21 cellular contexts compared by ENCODE assay signal in the genomic region with DNA sequence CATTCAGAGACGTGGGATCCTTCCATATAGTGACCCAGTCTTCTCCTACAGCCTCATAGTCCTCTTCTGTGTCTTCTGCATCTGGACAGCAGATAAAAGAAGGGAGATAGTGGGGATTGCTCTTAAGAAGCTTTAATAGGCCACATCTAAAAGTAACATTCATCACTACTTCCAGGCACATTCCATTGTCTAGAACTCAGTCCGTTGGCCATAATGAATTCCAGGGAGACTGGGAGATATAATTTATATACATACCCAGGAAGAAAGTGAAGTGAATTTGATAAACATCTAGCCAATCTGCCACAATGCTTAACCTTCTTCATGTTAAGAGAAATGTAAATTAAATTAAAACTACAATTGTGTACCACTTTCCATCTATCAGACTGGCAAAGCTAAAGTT. TPM values are rescaled to one million over a fixed set of nuclear protein-coding genes. Genes with fewer than 3 reads are reported as not detected.
DNase-seq lines count a peak whose midpoint lies in the region; ATAC-seq and TF ChIP-seq lines count a peak whose summit lies in the region.
"Had no signal": no experiment of that assay in that cellular context is flagged by ENCODE, and none has a peak within 500 bp of the region (broad histone marks: within the 10 kb centered on the region; RNA-seq: fewer than 3 reads in every experiment).

No MANE protein-coding gene starts in this region.

- no peaks in the 10 kb centered on the region for H3K4me1 ChIP-seq in Panc1 (ENCODE audit: control insufficient read depth, insufficient read depth, low read length)
- peaks cover 4% of the 10 kb centered on the region for H3K4me1 ChIP-seq in smooth muscle cell (ENCODE audit: low read depth)
- H3K4me1 ChIP-seq: BLaER1, Caco-2 had no signal

- H3K36me3 ChIP-seq in Panc1 (ENCODE audit: control insufficient read depth, insufficient read depth, low read length) (no peaks in the 10 kb centered on the region), smooth muscle cell (ENCODE audit: low read depth) (peaks cover 5% of the 10 kb centered on the region)

- intact Hi-C loops in Panc1 (cut with micrococcal nuclease; ENCODE audit: unreplicated experiment), result no loop called here

- no peak overlapping the region for H3K9ac ChIP-seq in smooth muscle cell (ENCODE audit: low read depth)
- H3K9ac ChIP-seq: BLaER1 had no signal

- POLR2A ChIA-PET in Panc1 (lab: Charles Lee), result no interaction called here

- DNase-seq in Panc1 (ENCODE audit: low read depth, low spot score) (no peak), smooth muscle cell (lab: John Stamatoyannopoulos, UW; ENCODE audit: unreplicated experiment) (no peak), AML-193 (lab: John Stamatoyannopoulos, UW) (no peak)
- DNase-seq: Caco-2; CD4-positive, CD25-positive, alpha-beta regulatory T cell; CD8-positive, alpha-beta T cell; DMS153; DND-41; EL; GDM1; H9 had no signal

- H3K79me2 ChIP-seq in smooth muscle cell (ENCODE audit: low read depth), result no peaks in the 10 kb centered on the region

- ATAC-seq in Panc1 (no peak), SK-N-SH treated with all-trans-retinoic acid at 6 μM for 48 hours (peak; percentile 88), HG03460 (IDR thresholded peaks at IDR 0.05; ENCODE audit: unreplicated experiment) (no peak), HG02571 (IDR thresholded peaks at IDR 0.05; ENCODE audit: unreplicated experiment) (no peak)
- ATAC-seq: CD8-positive, alpha-beta T cell; GM12878; GM23338; HCT116 had no signal

- TF ChIP-seq CTCF in Panc1 (IDR thresholded peaks at IDR 0.05) (no peak), smooth muscle cell (IDR thresholded peaks at IDR 0.05; ENCODE audit: borderline replicate concordance, insufficient read depth, poor library complexity, severe bottlenecking) (no peak)

- WGBS in smooth muscle cell (ENCODE audit: low lambda C conversion rate), result 18% methylated on average over 2 of the region's 2 CpGs

- H3K4me2 ChIP-seq in smooth muscle cell, result peak overlapping the region; percentile 53
- H3K4me2 ChIP-seq: BLaER1, GM23338 had no signal

- in situ Hi-C loops in Panc1 (cut with HindIII; ENCODE audit: low pct_unique_long_range_greater_than_20kb, low sequenced_read_pairs), result no loop called here

- H2AFZ ChIP-seq in smooth muscle cell (ENCODE audit: low read depth), result no peak overlapping the region
- H2AFZ ChIP-seq: GM23338 had no signal

- H3K27me3 ChIP-seq in Panc1 (ENCODE audit: control insufficient read depth, insufficient read depth, low read length), result no peaks in the 10 kb centered on the region
- H3K27me3 ChIP-seq in smooth muscle cell (ENCODE audit: low read depth), result no peaks in the 10 kb centered on the region
- H3K27me3 ChIP-seq: BLaER1 had no signal

- CTCF ChIA-PET in Panc1 (lab: Charles Lee), result no interaction called here

- no peak overlapping the region for H3K27ac ChIP-seq in Panc1 (ENCODE audit: low read length)
- peak overlapping the region; percentile 26 for H3K27ac ChIP-seq in smooth muscle cell (ENCODE audit: low read depth)
- H3K27ac ChIP-seq: BLaER1, C4-2B had no signal

- H3K9me3 ChIP-seq in Panc1 (ENCODE audit: control insufficient read depth, insufficient read depth, low read depth, low read length) (no peaks in the 10 kb centered on the region), smooth muscle cell (replicated peaks; ENCODE audit: low read depth) (no peaks in the 10 kb centered on the region)
- H3K9me3 ChIP-seq: BLaER1, Caco-2 had no signal

- no peaks in the 10 kb centered on the region for H4K20me1 ChIP-seq in smooth muscle cell (ENCODE audit: low read depth)
- H4K20me1 ChIP-seq: BLaER1 had no signal

- BruUV-seq in Panc1 (replicated peaks; lab: Mats Ljungman, UMichigan), result TSS peak; percentile 30

- H3F3A ChIP-seq in smooth muscle cell (ENCODE audit: low read depth), result no peaks in the 10 kb centered on the region

- H3K4me3 ChIP-seq in Panc1 (ENCODE audit: low read depth in 2 of 2, low read length in 2 of 2), result no peak overlapping the region
- no peak overlapping the region for H3K4me3 ChIP-seq in smooth muscle cell
- H3K4me3 ChIP-seq: BLaER1, GM12878, GM23338 had no signal

TF ChIP-seq in SK-N-SH treated with all-trans-retinoic acid at 6 μM for 48 hours, 23 proteins besides CTCF, POLR2A, EP300 and RAD21 (continues in another document):
- TF ChIP-seq, protein P1, sequence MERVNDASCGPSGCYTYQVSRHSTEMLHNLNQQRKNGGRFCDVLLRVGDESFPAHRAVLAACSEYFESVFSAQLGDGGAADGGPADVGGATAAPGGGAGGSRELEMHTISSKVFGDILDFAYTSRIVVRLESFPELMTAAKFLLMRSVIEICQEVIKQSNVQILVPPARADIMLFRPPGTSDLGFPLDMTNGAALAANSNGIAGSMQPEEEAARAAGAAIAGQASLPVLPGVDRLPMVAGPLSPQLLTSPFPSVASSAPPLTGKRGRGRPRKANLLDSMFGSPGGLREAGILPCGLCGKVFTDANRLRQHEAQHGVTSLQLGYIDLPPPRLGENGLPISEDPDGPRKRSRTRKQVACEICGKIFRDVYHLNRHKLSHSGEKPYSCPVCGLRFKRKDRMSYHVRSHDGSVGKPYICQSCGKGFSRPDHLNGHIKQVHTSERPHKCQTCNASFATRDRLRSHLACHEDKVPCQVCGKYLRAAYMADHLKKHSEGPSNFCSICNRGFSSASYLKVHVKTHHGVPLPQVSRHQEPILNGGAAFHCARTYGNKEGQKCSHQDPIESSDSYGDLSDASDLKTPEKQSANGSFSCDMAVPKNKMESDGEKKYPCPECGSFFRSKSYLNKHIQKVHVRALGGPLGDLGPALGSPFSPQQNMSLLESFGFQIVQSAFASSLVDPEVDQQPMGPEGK (CRISPR knock-in tag; IDR thresholded peaks at IDR 0.05; ENCODE audit: borderline replicate concordance), result no peak; the same call in 1 of the 2 replicates
- TF ChIP-seq, protein P2, sequence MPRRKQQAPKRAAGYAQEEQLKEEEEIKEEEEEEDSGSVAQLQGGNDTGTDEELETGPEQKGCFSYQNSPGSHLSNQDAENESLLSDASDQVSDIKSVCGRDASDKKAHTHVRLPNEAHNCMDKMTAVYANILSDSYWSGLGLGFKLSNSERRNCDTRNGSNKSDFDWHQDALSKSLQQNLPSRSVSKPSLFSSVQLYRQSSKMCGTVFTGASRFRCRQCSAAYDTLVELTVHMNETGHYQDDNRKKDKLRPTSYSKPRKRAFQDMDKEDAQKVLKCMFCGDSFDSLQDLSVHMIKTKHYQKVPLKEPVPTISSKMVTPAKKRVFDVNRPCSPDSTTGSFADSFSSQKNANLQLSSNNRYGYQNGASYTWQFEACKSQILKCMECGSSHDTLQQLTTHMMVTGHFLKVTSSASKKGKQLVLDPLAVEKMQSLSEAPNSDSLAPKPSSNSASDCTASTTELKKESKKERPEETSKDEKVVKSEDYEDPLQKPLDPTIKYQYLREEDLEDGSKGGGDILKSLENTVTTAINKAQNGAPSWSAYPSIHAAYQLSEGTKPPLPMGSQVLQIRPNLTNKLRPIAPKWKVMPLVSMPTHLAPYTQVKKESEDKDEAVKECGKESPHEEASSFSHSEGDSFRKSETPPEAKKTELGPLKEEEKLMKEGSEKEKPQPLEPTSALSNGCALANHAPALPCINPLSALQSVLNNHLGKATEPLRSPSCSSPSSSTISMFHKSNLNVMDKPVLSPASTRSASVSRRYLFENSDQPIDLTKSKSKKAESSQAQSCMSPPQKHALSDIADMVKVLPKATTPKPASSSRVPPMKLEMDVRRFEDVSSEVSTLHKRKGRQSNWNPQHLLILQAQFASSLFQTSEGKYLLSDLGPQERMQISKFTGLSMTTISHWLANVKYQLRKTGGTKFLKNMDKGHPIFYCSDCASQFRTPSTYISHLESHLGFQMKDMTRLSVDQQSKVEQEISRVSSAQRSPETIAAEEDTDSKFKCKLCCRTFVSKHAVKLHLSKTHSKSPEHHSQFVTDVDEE (CRISPR knock-in tag; IDR thresholded peaks at IDR 0.05), result 0 out of 2 replicates have a peak, but pooled peaks have one; percentile 37
- TF ChIP-seq, protein P3, sequence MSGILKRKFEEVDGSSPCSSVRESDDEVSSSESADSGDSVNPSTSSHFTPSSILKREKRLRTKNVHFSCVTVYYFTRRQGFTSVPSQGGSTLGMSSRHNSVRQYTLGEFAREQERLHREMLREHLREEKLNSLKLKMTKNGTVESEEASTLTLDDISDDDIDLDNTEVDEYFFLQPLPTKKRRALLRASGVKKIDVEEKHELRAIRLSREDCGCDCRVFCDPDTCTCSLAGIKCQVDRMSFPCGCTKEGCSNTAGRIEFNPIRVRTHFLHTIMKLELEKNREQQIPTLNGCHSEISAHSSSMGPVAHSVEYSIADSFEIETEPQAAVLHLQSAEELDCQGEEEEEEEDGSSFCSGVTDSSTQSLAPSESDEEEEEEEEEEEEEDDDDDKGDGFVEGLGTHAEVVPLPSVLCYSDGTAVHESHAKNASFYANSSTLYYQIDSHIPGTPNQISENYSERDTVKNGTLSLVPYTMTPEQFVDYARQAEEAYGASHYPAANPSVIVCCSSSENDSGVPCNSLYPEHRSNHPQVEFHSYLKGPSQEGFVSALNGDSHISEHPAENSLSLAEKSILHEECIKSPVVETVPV (CRISPR knock-in tag; IDR thresholded peaks at IDR 0.05), result peak; percentile 61; the same call in 1 of the 2 replicates
- TF ChIP-seq ZC3H10 (CRISPR knock-in tag; IDR thresholded peaks at IDR 0.05) (no peak), SNAI2 (CRISPR knock-in tag; IDR thresholded peaks at IDR 0.05) (peak; percentile 63; the same call in 1 of the 2 replicates), ESRRG (CRISPR knock-in tag; IDR thresholded peaks at IDR 0.05) (0 out of 2 replicates have a peak, but pooled peaks have one; percentile 51), ZFP3 (CRISPR knock-in tag; IDR thresholded peaks at IDR 0.05) (peak; percentile 50; the same call in 1 of the 2 replicates), TOX (CRISPR knock-in tag; IDR thresholded peaks at IDR 0.05; ENCODE audit: borderline replicate concordance) (no peak), ISL1 (CRISPR knock-in tag; IDR thresholded peaks at IDR 0.05) (peak; percentile 97)
- TF ChIP-seq, protein P4, sequence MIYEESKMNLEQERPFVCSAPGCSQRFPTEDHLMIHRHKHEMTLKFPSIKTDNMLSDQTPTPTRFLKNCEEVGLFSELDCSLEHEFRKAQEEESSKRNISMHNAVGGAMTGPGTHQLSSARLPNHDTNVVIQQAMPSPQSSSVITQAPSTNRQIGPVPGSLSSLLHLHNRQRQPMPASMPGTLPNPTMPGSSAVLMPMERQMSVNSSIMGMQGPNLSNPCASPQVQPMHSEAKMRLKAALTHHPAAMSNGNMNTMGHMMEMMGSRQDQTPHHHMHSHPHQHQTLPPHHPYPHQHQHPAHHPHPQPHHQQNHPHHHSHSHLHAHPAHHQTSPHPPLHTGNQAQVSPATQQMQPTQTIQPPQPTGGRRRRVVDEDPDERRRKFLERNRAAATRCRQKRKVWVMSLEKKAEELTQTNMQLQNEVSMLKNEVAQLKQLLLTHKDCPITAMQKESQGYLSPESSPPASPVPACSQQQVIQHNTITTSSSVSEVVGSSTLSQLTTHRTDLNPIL (CRISPR knock-in tag; IDR thresholded peaks at IDR 0.05; ENCODE audit: low read depth), result 0 out of 2 replicates have a peak, but pooled peaks have one; percentile 16

RNA-seq across cellular contexts. Expression of a gene that starts 22.5 kb away (rescaled TPM):
- total RNA-seq in Panc1 (2021; ENCODE audit: unreplicated experiment) (4.9 TPM), smooth muscle cell (30.7 and 35.8 TPM in 2 replicates)
- polyA plus RNA-seq in Panc1 (2012; ENCODE audit: insufficient read length), result 2.7 TPM
- 91.1 and 121 TPM in 2 replicates for polyA plus RNA-seq in smooth muscle cell

RNA-seq across cellular contexts. Expression of a gene that starts 55.2 kb away (rescaled TPM):
- 0.13 TPM for total RNA-seq in Panc1 (2021; ENCODE audit: unreplicated experiment)
- polyA plus RNA-seq in Panc1 (2012; ENCODE audit: insufficient read length), result not detected
- 0.31 TPM in 1 of 2 replicates, not detected in the other for total RNA-seq in smooth muscle cell
- polyA plus RNA-seq in smooth muscle cell, result 0.14 and 1.3 TPM in 2 replicates
- total RNA-seq: A673, B cell, Caco-2, GM12878, H9 had no signal
- polyA plus RNA-seq: GM12878, GM23338 had no signal
